8 cellular contexts compared by ENCODE assay signal in the genomic region with DNA sequence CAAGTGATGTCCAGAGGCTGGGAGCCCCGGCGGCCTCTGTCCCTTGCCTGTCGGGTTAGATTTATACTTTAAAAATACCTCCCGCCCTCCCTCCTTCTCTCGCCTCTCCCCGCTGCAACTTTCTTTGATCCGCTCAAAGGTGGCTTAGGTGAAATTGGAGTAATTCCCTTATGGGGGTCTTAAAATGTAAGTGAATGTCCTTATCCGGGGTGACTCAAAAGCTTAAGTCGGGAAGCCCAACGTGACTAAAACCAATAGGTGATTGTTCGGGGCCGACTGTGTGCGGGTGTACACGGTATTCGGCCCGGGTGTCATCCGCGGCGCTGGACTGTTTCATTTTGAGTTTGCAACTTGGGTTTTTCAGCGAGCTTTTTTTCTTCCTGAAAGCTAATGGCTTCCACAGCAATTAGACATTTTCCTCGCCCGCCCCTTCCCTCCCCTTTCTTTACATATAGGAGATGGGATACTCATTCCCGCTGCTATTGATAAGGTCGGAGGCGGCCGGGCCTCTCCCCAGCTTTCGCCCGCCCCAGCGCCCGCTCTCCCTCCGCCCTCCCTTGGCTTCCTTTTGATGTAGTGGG. TPM values are rescaled to one million over a fixed set of nuclear protein-coding genes. Genes with fewer than 3 reads are reported as not detected.
A peak's percentile ranks its signal among the peaks of the same experiment; 100 is the strongest.
DNase-seq lines count a peak whose midpoint lies in the region; ATAC-seq and TF ChIP-seq lines count a peak whose summit lies in the region.

No MANE protein-coding gene starts in this region.

- no peaks in the 10 kb centered on the region for H3K9me3 Mint-ChIP-seq in stimulated activated effector memory CD8-positive, alpha-beta T cell treated with anti-CD3 and anti-CD28 coated beads, Interleukin-12 subunit alpha, Interleukin-12 subunit beta, amount 100 ng/mL, for 72 hours

- peak overlapping the region; percentile 86 for H3K4me3 ChIP-seq in left ventricle myocardium inferior

- intact Hi-C loops in left ventricle myocardium inferior (cut with micrococcal nuclease): loop anchor here (10.0 kb wide), 1 partner anchor 277 kb away; no protein-coding TSS in a partner anchor
- intact Hi-C loops in cardiac septum (cut with DNase I): no loop called here

- peaks cover 73% of the 10 kb centered on the region for H3K4me1 ChIP-seq in left ventricle myocardium inferior

- H3K4me3 Mint-ChIP-seq in stimulated activated effector memory CD8-positive, alpha-beta T cell treated with anti-CD3 and anti-CD28 coated beads, Interleukin-12 subunit alpha, Interleukin-12 subunit beta, amount 100 ng/mL, for 72 hours: peak overlapping the region; percentile 96

- H3K27ac ChIP-seq in left ventricle myocardium inferior (replicated peaks): peak overlapping the region; percentile 97

- peaks cover 85% of the 10 kb centered on the region for H3K36me3 Mint-ChIP-seq in stimulated activated effector memory CD8-positive, alpha-beta T cell treated with anti-CD3 and anti-CD28 coated beads, Interleukin-12 subunit alpha, Interleukin-12 subunit beta, amount 100 ng/mL, for 72 hours

- TF ChIP-seq CTCF in left ventricle myocardium inferior (IDR thresholded peaks at IDR 0.05; ENCODE audit: borderline replicate concordance): no peak

- peaks cover 32% of the 10 kb centered on the region for H3K4me1 Mint-ChIP-seq in stimulated activated effector memory CD8-positive, alpha-beta T cell treated with anti-CD3 and anti-CD28 coated beads, Interleukin-12 subunit alpha, Interleukin-12 subunit beta, amount 100 ng/mL, for 72 hours

- ATAC-seq in HG03280 (IDR thresholded peaks at IDR 0.05; ENCODE audit: unreplicated experiment): peak; percentile 16
- ATAC-seq in stimulated activated effector memory CD8-positive, alpha-beta T cell treated with anti-CD3 and anti-CD28 coated beads, Interleukin-12 subunit alpha, Interleukin-12 subunit beta, amount 100 ng/mL, for 72 hours: peak; percentile 38

- DNase-seq in left ventricle myocardium inferior (no peak), cardiac septum (ENCODE audit: low spot score) (no peak), iris pigment epithelial cell (ENCODE audit: low read depth) (peak; percentile 23), inferior parietal cortex (ENCODE audit: extremely low spot score) (no peak), pons (ENCODE audit: low spot score) (no peak)
- peak; percentile 57 for DNase-seq in activated T-helper 9 cell treated with anti-CD3 and anti-CD28 coated beads, Interleukin-2, amount 50 U/mL, for 16 hours (ENCODE audit: low read depth)
- DNase-seq in stimulated activated effector memory CD8-positive, alpha-beta T cell treated with anti-CD3 and anti-CD28 coated beads, Interleukin-12 subunit alpha, Interleukin-12 subunit beta, amount 100 ng/mL, for 72 hours (ENCODE audit: low spot score in 2 of 2): peak; percentile 54 to 89

- peaks cover 75% of the 10 kb centered on the region for H3K27me3 ChIP-seq in left ventricle myocardium inferior (ENCODE audit: low read depth)

- no peaks in the 10 kb centered on the region for H3K9me3 ChIP-seq in left ventricle myocardium inferior (replicated peaks)

- H3K36me3 ChIP-seq in left ventricle myocardium inferior: peaks cover 6% of the 10 kb centered on the region

- H3K27ac Mint-ChIP-seq in stimulated activated effector memory CD8-positive, alpha-beta T cell treated with anti-CD3 and anti-CD28 coated beads, Interleukin-12 subunit alpha, Interleukin-12 subunit beta, amount 100 ng/mL, for 72 hours: peak overlapping the region; percentile 98

RNA-seq across cellular contexts. Expression of gene CCND2, which starts 2.0 kb away (rescaled TPM):
- total RNA-seq in left ventricle myocardium inferior: 283 TPM
- 478 TPM for total RNA-seq in cardiac septum

RNA-seq across cellular contexts. Expression of gene TIGAR, which starts 49.5 kb away (rescaled TPM):
- total RNA-seq in left ventricle myocardium inferior: 13.6 TPM
- 13.0 TPM for total RNA-seq in cardiac septum

Comparison
In these comparisons a context has a peak if more than half of its experiments do, and no peak if none do; other contexts are left out.
1. DNase-seq: peak in activated T-helper 9 cell treated with anti-CD3 and anti-CD28 coated beads, Interleukin-2, amount 50 U/mL, for 16 hours (single experiment), iris pigment epithelial cell (single experiment) and stimulated activated effector memory CD8-positive, alpha-beta T cell treated with anti-CD3 and anti-CD28 coated beads, Interleukin-12 subunit alpha, Interleukin-12 subunit beta, amount 100 ng/mL, for 72 hours (2 of 2); none in left ventricle myocardium inferior (single experiment), cardiac septum (single experiment), inferior parietal cortex (single experiment) and pons (single experiment).